In genomic region chr4:186202490-186203140, GRCh38 we compare ENCODE assay signal across 24 cellular contexts. TPM values are rescaled to one million over a fixed set of nuclear protein-coding genes. Genes with fewer than 3 reads are reported as not detected.
DNase-seq lines count a peak whose midpoint lies in the region; ATAC-seq, FAIRE-seq and TF ChIP-seq lines count a peak whose summit lies in the region.
"Had no signal": no experiment of that assay in that cellular context is flagged by ENCODE, and none has a peak within 500 bp of the region (broad histone marks: within the 10 kb centered on the region; RNA-seq: fewer than 3 reads in every experiment).

No MANE protein-coding gene starts in this region.

- H3K27me3 Mint-ChIP-seq in CD4-positive, alpha-beta T cell, result no peaks in the 10 kb centered on the region
- H3K27me3 Mint-ChIP-seq in activated CD4-positive, alpha-beta memory T cell treated with anti-CD3 and anti-CD28 coated beads for 36 hours, result no peaks in the 10 kb centered on the region
- H3K27me3 Mint-ChIP-seq in naive thymus-derived CD4-positive, alpha-beta T cell, result no peaks in the 10 kb centered on the region
- H3K27me3 Mint-ChIP-seq: activated naive CD8-positive, alpha-beta T cell treated with anti-CD3 and anti-CD28 coated beads, Interleukin-2, amount 10 ng/mL, durations not matched to agents 7 days and 5 days; activated T-helper 17 cell treated with anti-CD3 and anti-CD28 coated beads, Interleukin-2, amount 50 U/mL, for 72 hours had no signal

- peak overlapping the region; percentile 85 for H3K27ac Mint-ChIP-seq in CD4-positive, alpha-beta T cell
- H3K27ac Mint-ChIP-seq in activated CD4-positive, alpha-beta memory T cell treated with anti-CD3 and anti-CD28 coated beads for 36 hours, result peak overlapping the region; percentile 78
- peak overlapping the region in 5 of 9 donors; percentile 18 to 97 (median 87) for H3K27ac Mint-ChIP-seq in naive thymus-derived CD4-positive, alpha-beta T cell
- H3K27ac Mint-ChIP-seq: activated naive CD8-positive, alpha-beta T cell treated with anti-CD3 and anti-CD28 coated beads, Interleukin-2, amount 10 ng/mL, durations not matched to agents 7 days and 5 days; activated T-helper 17 cell treated with anti-CD3 and anti-CD28 coated beads, Interleukin-2, amount 50 U/mL, for 72 hours; GM23338 had no signal

- H3K9me3 ChIP-seq in CD4-positive, alpha-beta T cell (ENCODE audit: control insufficient read depth, low read length), result no peaks in the 10 kb centered on the region
- H3K9me3 ChIP-seq in naive thymus-derived CD4-positive, alpha-beta T cell (ENCODE audit: control insufficient read depth in 2 of 3, low read length in 3 of 3), result no peaks in the 10 kb centered on the region
- H3K9me3 ChIP-seq in Peyer's patch, result no peaks in the 10 kb centered on the region
- H3K9me3 ChIP-seq: ascending aorta, BE2C, colonic mucosa, psoas muscle, sigmoid colon, tibial nerve had no signal

- intact Hi-C loops in CD4-positive, alpha-beta T cell (cut with DNase I, micrococcal nuclease), result loop anchor here (5.0 kb wide), 1 partner anchor 135 kb away; the partner anchor contains the start of gene TLR3 (in 2 of the 2)
- intact Hi-C loops in activated CD4-positive, alpha-beta memory T cell treated with anti-CD3 and anti-CD28 coated beads for 36 hours (cut with micrococcal nuclease), result loop anchor here (2.0 to 5.0 kb wide), 2 partner anchors 58 to 775 kb away; partner anchors contain the start of gene UFSP2
- intact Hi-C loops in naive thymus-derived CD4-positive, alpha-beta T cell (cut with micrococcal nuclease), result loop anchor here in 1 of 2 donors (1.0 to 5.0 kb wide), 4 partner anchors 134 to 1665 kb away; partner anchors contain the start of genes ANKRD37, LRP2BP and UFSP2

- POLR2A ChIA-PET in CD4-positive, alpha-beta T cell (lab: Charles Lee), result interaction anchor here (1.1 to 1.6 kb wide), 2 partner anchors 11 to 13 kb away, joined by 4 to 35 read pairs; partner anchors contain the start of gene CYP4V2
- POLR2A ChIA-PET in activated CD4-positive, alpha-beta memory T cell treated with anti-CD3 and anti-CD28 coated beads for 36 hours (lab: Charles Lee), result interaction anchor here (0.8 kb wide), 1 partner anchor 11 kb away, joined by 5 read pairs; the partner anchor contains the start of gene CYP4V2
- POLR2A ChIA-PET in naive thymus-derived CD4-positive, alpha-beta T cell (lab: Charles Lee), result interaction anchor here (0.5 to 6.8 kb wide), 2 partner anchors 11 to 1629 kb away, joined by 5 to 189 read pairs; partner anchors contain the start of gene CYP4V2

- no peak for TF ChIP-seq POLR2A in Peyer's patch (IDR thresholded peaks at IDR 0.05)

- DNase-seq in CD4-positive, alpha-beta T cell, result no peak
- DNase-seq in GM19239 (ENCODE audit: insufficient read length, low spot score) (no peak), Peyer's patch (no peak), inferior parietal cortex (ENCODE audit: extremely low spot score) (no peak)
- no peak for DNase-seq in activated CD4-positive, alpha-beta memory T cell treated with anti-CD3 and anti-CD28 coated beads for 36 hours
- DNase-seq in naive thymus-derived CD4-positive, alpha-beta T cell, result no peak
- DNase-seq: COR-L47, NCI-H1417 treated with DMSO at 0.1 percent for 48 hours, NCI-H2029 treated with DMSO at 0.1 percent for 48 hours, psoas muscle, sigmoid colon had no signal

- H3K36me3 Mint-ChIP-seq in CD4-positive, alpha-beta T cell (ENCODE audit: low read depth), result peaks cover 17% of the 10 kb centered on the region
- H3K36me3 Mint-ChIP-seq in activated CD4-positive, alpha-beta memory T cell treated with anti-CD3 and anti-CD28 coated beads for 36 hours, result no peaks in the 10 kb centered on the region
- peaks cover 0 to 12% (median 10%) of the 10 kb centered on the region in 5 donors for H3K36me3 Mint-ChIP-seq in naive thymus-derived CD4-positive, alpha-beta T cell

- no peak for ATAC-seq in CD4-positive, alpha-beta T cell (ENCODE audit: poor library complexity)
- ATAC-seq in naive thymus-derived CD4-positive, alpha-beta T cell, result no peak
- no peak for ATAC-seq in GM21526 (IDR thresholded peaks at IDR 0.05; ENCODE audit: low FRiP score, unreplicated experiment)

- no peak for TF ChIP-seq CTCF in CD4-positive, alpha-beta T cell (IDR thresholded peaks at IDR 0.05)
- no peak for TF ChIP-seq CTCF in Peyer's patch (IDR thresholded peaks at IDR 0.05)

- H3K36me3 ChIP-seq in naive thymus-derived CD4-positive, alpha-beta T cell (ENCODE audit: control insufficient read depth in 2 of 3, insufficient read depth in 3 of 3, low read length in 3 of 3), result peaks cover 0 to 6% (median 0%) of the 10 kb centered on the region in 3 experiments
- H3K36me3 ChIP-seq in Peyer's patch, result peaks cover 0 to 5% (median 0%) of the 10 kb centered on the region in 3 donors
- H3K36me3 ChIP-seq: BE2C, colonic mucosa had no signal

- no peaks in the 10 kb centered on the region for H3K9me3 Mint-ChIP-seq in CD4-positive, alpha-beta T cell
- no peaks in the 10 kb centered on the region for H3K9me3 Mint-ChIP-seq in activated CD4-positive, alpha-beta memory T cell treated with anti-CD3 and anti-CD28 coated beads for 36 hours
- peaks cover 0 to under 1% (median 0%) of the 10 kb centered on the region in 11 donors for H3K9me3 Mint-ChIP-seq in naive thymus-derived CD4-positive, alpha-beta T cell
- H3K9me3 Mint-ChIP-seq: activated T-helper 17 cell treated with anti-CD3 and anti-CD28 coated beads, Interleukin-2, amount 50 U/mL, for 72 hours; GM23338 had no signal

- no peak overlapping the region for H3K4me3 Mint-ChIP-seq in CD4-positive, alpha-beta T cell
- H3K4me3 Mint-ChIP-seq in activated CD4-positive, alpha-beta memory T cell treated with anti-CD3 and anti-CD28 coated beads for 36 hours, result no peak overlapping the region
- H3K4me3 Mint-ChIP-seq in naive thymus-derived CD4-positive, alpha-beta T cell, result peak overlapping the region in 4 of 10 donors; percentile 17 to 83 (median 25)
- H3K4me3 Mint-ChIP-seq: GM23338 had no signal

- CTCF ChIA-PET in CD4-positive, alpha-beta T cell (lab: Charles Lee), result interaction anchor here (0.6 to 1.8 kb wide), 5 partner anchors 11 to 561 kb away, joined by 3 to 32 read pairs (median 3); partner anchors contain the start of gene CYP4V2
- CTCF ChIA-PET in activated CD4-positive, alpha-beta memory T cell treated with anti-CD3 and anti-CD28 coated beads for 36 hours (lab: Charles Lee), result interaction anchor here (0.7 to 1.9 kb wide), 6 partner anchors 11 to 807 kb away, joined by 3 to 42 read pairs (median 5); partner anchors contain the start of genes CYP4V2, TLR3 and UFSP2
- CTCF ChIA-PET in naive thymus-derived CD4-positive, alpha-beta T cell (lab: Charles Lee), result interaction anchor here (1.1 to 1.9 kb wide), 3 partner anchors 11 to 135 kb away, joined by 4 to 11 read pairs (median 8); partner anchors contain the start of gene CYP4V2

- H3K4me1 Mint-ChIP-seq in CD4-positive, alpha-beta T cell (ENCODE audit: low read depth), result peaks cover 29% of the 10 kb centered on the region
- H3K4me1 Mint-ChIP-seq in activated CD4-positive, alpha-beta memory T cell treated with anti-CD3 and anti-CD28 coated beads for 36 hours (ENCODE audit: low read depth), result peaks cover 25% of the 10 kb centered on the region
- peaks cover 6 to 43% (median 15%) of the 10 kb centered on the region in 7 donors for H3K4me1 Mint-ChIP-seq in naive thymus-derived CD4-positive, alpha-beta T cell

- peak; percentile 21 for FAIRE-seq in GM19239 (lab: Jason Lieb, UNC)

- no peaks in the 10 kb centered on the region for H3K4me1 ChIP-seq in naive thymus-derived CD4-positive, alpha-beta T cell (ENCODE audit: control insufficient read depth in 2 of 2, insufficient read depth in 2 of 2, low read length in 2 of 2)
- H3K4me1 ChIP-seq in Peyer's patch, result no peaks in the 10 kb centered on the region
- H3K4me1 ChIP-seq: ascending aorta, BE2C, colonic mucosa, psoas muscle had no signal

- H3K27ac ChIP-seq in CD4-positive, alpha-beta T cell (ENCODE audit: low read depth, low read length), result no peak overlapping the region
- H3K27ac ChIP-seq in naive thymus-derived CD4-positive, alpha-beta T cell (ENCODE audit: low read depth, low read length), result peak overlapping the region; percentile 48
- H3K27ac ChIP-seq in Peyer's patch, result no peak overlapping the region
- H3K27ac ChIP-seq: SK-N-MC had no signal

- no peak overlapping the region for H3K4me3 ChIP-seq in naive thymus-derived CD4-positive, alpha-beta T cell (ENCODE audit: low read length)
- H3K4me3 ChIP-seq in Peyer's patch, result no peak overlapping the region
- H3K4me3 ChIP-seq: ascending aorta, colonic mucosa, GM23338, psoas muscle, sigmoid colon, tibial nerve had no signal

- H3K27me3 ChIP-seq in CD4-positive, alpha-beta T cell (ENCODE audit: control insufficient read depth, insufficient read depth, low read length), result no peaks in the 10 kb centered on the region
- H3K27me3 ChIP-seq in naive thymus-derived CD4-positive, alpha-beta T cell (ENCODE audit: control insufficient read depth in 2 of 2, insufficient read depth in 2 of 2, low read length in 2 of 2), result no peaks in the 10 kb centered on the region
- no peaks in the 10 kb centered on the region for H3K27me3 ChIP-seq in Peyer's patch
- H3K27me3 ChIP-seq: ascending aorta, colonic mucosa, sigmoid colon, tibial nerve had no signal

RNA-seq across cellular contexts. Expression of gene CYP4V2, which starts 11.2 kb away (rescaled TPM):
- total RNA-seq in CD4-positive, alpha-beta T cell, result 10 to 100 TPM; 12.7 to 12.8 TPM
- 1 to 10 TPM; 4.9 to 5.2 TPM for total RNA-seq in activated CD4-positive, alpha-beta memory T cell treated with anti-CD3 and anti-CD28 coated beads for 36 hours
- 10 to 100 TPM; 19.7 to 41.4 (median 26.0) TPM for total RNA-seq in naive thymus-derived CD4-positive, alpha-beta T cell
- polyA plus RNA-seq in naive thymus-derived CD4-positive, alpha-beta T cell, result 10 to 100 TPM; 16.0 to 26.5 TPM
- 100 to 1,000 TPM in 1 of 4 donors, 10 to 100 TPM in 3; 37.1 to 119 (median 94.7) TPM for total RNA-seq in Peyer's patch

RNA-seq across cellular contexts. Expression of gene KLKB1, which starts 24.7 kb away (rescaled TPM):
- 1 to 10 TPM; 1.2 TPM for total RNA-seq in CD4-positive, alpha-beta T cell
- not detected for total RNA-seq in activated CD4-positive, alpha-beta memory T cell treated with anti-CD3 and anti-CD28 coated beads for 36 hours
- total RNA-seq in naive thymus-derived CD4-positive, alpha-beta T cell, result 1 to 10 TPM in 4 of 5 experiments, under 1 TPM in 1; 0.77 to 1.9 (median 1.4) TPM
- polyA plus RNA-seq in naive thymus-derived CD4-positive, alpha-beta T cell, result under 1 TPM; 0.25 to 0.26 TPM
- total RNA-seq in Peyer's patch, result 1 to 10 TPM in 3 of 4 donors, not detected in 1; 4.5 to 8.6 (median 7.5) TPM
- total RNA-seq: ascending aorta, fibroblast of villous mesenchyme, G401, HT-29, PC-3 had no signal
